Comparison of ENCODE assay signal across 9 cellular contexts in the genomic region with DNA sequence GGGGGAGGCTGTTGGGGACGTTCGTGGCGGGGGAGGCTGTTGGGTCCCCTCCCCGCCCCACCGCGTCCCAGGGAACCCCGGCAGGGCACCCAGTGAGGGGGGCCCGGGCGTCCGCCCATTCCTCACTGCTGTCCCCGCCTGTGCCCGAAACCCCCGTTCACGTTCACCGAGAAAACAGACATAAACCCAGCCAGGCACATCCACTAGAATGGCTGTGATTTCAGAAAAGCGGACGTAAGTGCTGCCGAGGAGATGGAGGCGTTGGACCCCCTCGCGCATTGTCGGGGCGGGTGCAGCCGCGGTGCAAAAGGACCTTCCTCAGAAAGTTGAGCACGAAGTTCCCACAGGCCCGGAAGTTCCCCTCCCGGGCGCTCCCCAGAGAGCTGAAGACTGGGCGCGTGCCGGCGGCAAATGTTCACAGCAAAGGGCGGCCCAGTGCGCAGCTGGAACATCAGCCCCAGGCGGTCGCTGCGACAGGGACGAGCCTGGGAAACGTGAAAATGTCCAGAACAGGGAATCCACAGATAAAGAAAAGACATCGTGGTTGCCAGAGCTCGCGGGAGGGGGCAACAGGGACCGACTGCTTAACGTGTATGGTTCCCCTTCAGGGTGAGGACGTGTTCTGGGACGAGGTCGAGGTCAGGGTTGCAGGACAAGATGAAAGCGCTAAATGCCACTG. TPM values are rescaled to one million over a fixed set of nuclear protein-coding genes. Genes with fewer than 3 reads are reported as not detected.
DNase-seq lines count a peak whose midpoint lies in the region; ATAC-seq, FAIRE-seq and TF ChIP-seq lines count a peak whose summit lies in the region.
"Had no signal": no experiment of that assay in that cellular context is flagged by ENCODE, and none has a peak within 500 bp of the region (broad histone marks: within the 10 kb centered on the region; RNA-seq: fewer than 3 reads in every experiment).

No MANE protein-coding gene starts in this region.

- H3K79me2 ChIP-seq in HepG2 (ENCODE audit: insufficient read depth, low read length) = no peaks in the 10 kb centered on the region

- H3K36me3 ChIP-seq in MG63 = peaks cover 3% of the 10 kb centered on the region; the same call in 1 of the 2 replicates
- H3K36me3 ChIP-seq in brain microvascular endothelial cell (replicated peaks) = no peaks in the 10 kb centered on the region
- no peaks in the 10 kb centered on the region for H3K36me3 ChIP-seq in HepG2 (replicated peaks in 1 of 2; ENCODE audit: control insufficient read depth in 1 of 2, insufficient read depth in 2 of 2, low read length in 2 of 2)

- 54% methylated on average over 34 of the region's 49 CpGs for WGBS in HepG2 (ENCODE audit: low lambda C conversion rate)

- no peak overlapping the region for H3K4me2 ChIP-seq in HepG2 (ENCODE audit: low read depth, low read length)

- no peak for FAIRE-seq in HepG2 (lab: Jason Lieb, UNC)

- ATAC-seq in HepG2 = no peak

- no peaks in the 10 kb centered on the region for H4K20me1 ChIP-seq in HepG2 (ENCODE audit: insufficient read depth, low read length)

- no peaks in the 10 kb centered on the region for H3K9me3 ChIP-seq in MG63
- no peaks in the 10 kb centered on the region for H3K9me3 ChIP-seq in HepG2 (ENCODE audit: low read length)

- in situ Hi-C loops in brain microvascular endothelial cell (cut with HindIII; ENCODE audit: low pct_ligation_motif_present, low sequenced_read_pairs) = no loop called here
- in situ Hi-C loops in HepG2 (cut with HindIII; ENCODE audit: extremely low pct_ligation_motif_present, low pct_unique_long_range_greater_than_20kb) = no loop called here
- in situ Hi-C loops in G401 (cut with HindIII; ENCODE audit: low sequenced_read_pairs) = no loop called here

- no peak for TF ChIP-seq POLR2A in HepG2 (IDR thresholded peaks at IDR 0.05; ENCODE audit: insufficient read depth in 1 of 2, low read depth in 2 of 2, low read length in 2 of 2)

- TF ChIP-seq CTCF in GM10248 (IDR thresholded peaks at IDR 0.05; ENCODE audit: control extremely low read depth, extremely low read depth, low read depth, missing control alignments) = no peak
- no peak for TF ChIP-seq CTCF in brain microvascular endothelial cell (IDR thresholded peaks at IDR 0.05; ENCODE audit: low read depth, low read length, missing control alignments)
- TF ChIP-seq CTCF in HepG2 (CRISPR knock-in tag; IDR thresholded peaks at IDR 0.05) = no peak
- no peak for TF ChIP-seq CTCF in type B pancreatic cell (conservative IDR thresholded peaks at IDR 0.05)
- TF ChIP-seq CTCF in RWPE1 (conservative IDR thresholded peaks at IDR 0.05; ENCODE audit: low read depth) = no peak

- H3K9ac ChIP-seq in HepG2 (ENCODE audit: insufficient read depth, low read depth, low read length) = no peak overlapping the region

- TF ChIP-seq RAD21 in HepG2 (CRISPR knock-in tag; IDR thresholded peaks at IDR 0.05) = no peak

- H3K36me3 Mint-ChIP-seq in type B pancreatic cell = no peaks in the 10 kb centered on the region

- no TSS peak for BruUV-seq in HepG2 (replicated peaks; lab: Mats Ljungman, UMichigan)

- H3K27me3 Mint-ChIP-seq in type B pancreatic cell = peaks cover 25% of the 10 kb centered on the region

- H3K4me3 Mint-ChIP-seq in type B pancreatic cell = peak overlapping the region; percentile 88

- no peaks in the 10 kb centered on the region for H3K9me3 Mint-ChIP-seq in type B pancreatic cell

- CTCF ChIA-PET in GM10248 (lab: Yijun Ruan, JAX) (interaction anchor here (0.6 to 4.4 kb wide), 18 partner anchors 10 to 127 kb away, joined by 3 to 34 read pairs (median 4); no protein-coding TSS in a partner anchor), HepG2 (lab: Yijun Ruan, JAX; ENCODE audit: low intra/inter-chr PET ratio, low total read pairs) (interaction anchor here (1.3 to 1.6 kb wide), 4 partner anchors 11 to 71 kb away, joined by 3 to 6 read pairs (median 4); no protein-coding TSS in a partner anchor), RWPE1 (lab: Yijun Ruan, JAX) (interaction anchor here (0.6 to 3.7 kb wide), 16 partner anchors 7 to 154 kb away, joined by 3 to 53 read pairs (median 4); partner anchors contain the start of gene PERM1)

- peak; percentile 71 for DNase-seq in GM10248 (ENCODE audit: extremely low spot score)
- no peak for DNase-seq in MG63
- DNase-seq in brain microvascular endothelial cell = no peak
- no peak for DNase-seq in HepG2 (ENCODE audit: low spot score)
- peak; percentile 72 for DNase-seq in type B pancreatic cell (ENCODE audit: extremely low spot score, unreplicated experiment)
- no peak for DNase-seq in cerebellar nuclear complex (lab: John Stamatoyannopoulos, UW)
- no peak for DNase-seq in RWPE1 (ENCODE audit: low spot score)
- DNase-seq in G401 (ENCODE audit: low spot score) = no peak

- peak overlapping the region; percentile 78 for H3K27ac Mint-ChIP-seq in type B pancreatic cell

- peaks cover 6% of the 10 kb centered on the region for H3K4me1 Mint-ChIP-seq in type B pancreatic cell (ENCODE audit: unreplicated experiment)

- no peaks in the 10 kb centered on the region for H3K27me3 ChIP-seq in MG63
- H3K27me3 ChIP-seq in brain microvascular endothelial cell (replicated peaks) = peaks cover 2% of the 10 kb centered on the region
- H3K27me3 ChIP-seq in HepG2 (ENCODE audit: control insufficient read depth in 1 of 2, insufficient read depth in 2 of 2, low read length in 2 of 2) = peaks cover 23 to 69% of the 10 kb centered on the region in 2 experiments; a peak in 4 of 5 replicates

- intact Hi-C loops in HepG2 (cut with micrococcal nuclease; ENCODE audit: unreplicated experiment) = loop anchor here (2.0 kb wide), 1 partner anchor 34 kb away; no protein-coding TSS in a partner anchor

- H3K27ac ChIP-seq in brain microvascular endothelial cell = no peak overlapping the region
- no peak overlapping the region for H3K27ac ChIP-seq in HepG2 (ENCODE audit: extremely low read length, insufficient read depth, low read length)
- no peak overlapping the region for H3K27ac ChIP-seq in RWPE1

- POLR2A ChIA-PET in GM10248 (lab: Yijun Ruan, JAX) = no interaction called here
- POLR2A ChIA-PET in HepG2 (lab: Yijun Ruan, JAX) = interaction anchor here (0.9 kb wide), 1 partner anchor 33 kb away, joined by 4 read pairs; no protein-coding TSS in a partner anchor
- POLR2A ChIA-PET in RWPE1 (lab: Yijun Ruan, JAX; ENCODE audit: low non-redundant PET) = interaction anchor here (1.1 kb wide), 1 partner anchor 33 kb away, joined by 3 read pairs; no protein-coding TSS in a partner anchor

- H3K4me1 ChIP-seq in HepG2 (ENCODE audit: insufficient read depth, low read length) = peaks cover 23% of the 10 kb centered on the region

- TF ChIP-seq EP300 in HepG2 (IDR thresholded peaks at IDR 0.05; ENCODE audit: low read depth in 2 of 2, low read length in 2 of 2) (no peak), HepG2 (CRISPR knock-in tag; IDR thresholded peaks at IDR 0.05; ENCODE audit: borderline replicate concordance) (no peak)

- no peak overlapping the region for H2AFZ ChIP-seq in HepG2 (ENCODE audit: low read length)

- H3K4me3 ChIP-seq in MG63 (peak overlapping the region; percentile 50), brain microvascular endothelial cell (ENCODE audit: low read depth, low read length) (peak overlapping the region; percentile 47), HepG2 (replicated peaks in 1 of 3; ENCODE audit: insufficient read depth in 1 of 3, low read depth in 2 of 3, low read length in 3 of 3) (peak overlapping the region in 1 of 3 experiments; percentile 59; a peak in 1 of 6 replicates)

RNA-seq across cellular contexts. Expression of gene SAMD11, which starts 18.5 kb away (rescaled TPM):
- total RNA-seq in MG63 (2014; rRNA removed; shearing (Covaris generic); ENCODE audit: low replicate concordance) = 32.7 and 43.5 TPM in 2 replicates
- 0.11 TPM in 1 of 2 replicates, not detected in the other for total RNA-seq in HepG2 (2016; rRNA removed; fragmentation: Illumina TruSeq; extraction: Trizol)
- not detected in 2 replicates for total RNA-seq in HepG2 (2016; cell fraction: cytosol; rRNA removed; fragmentation: Illumina TruSeq; extraction: Trizol; ENCODE audit: low read depth)
- 0.13 TPM in 1 of 2 replicates, not detected in the other for total RNA-seq in HepG2 (2016; cell fraction: insoluble cytoplasmic fraction; rRNA removed; fragmentation: Illumina TruSeq; extraction: Trizol)
- not detected in 2 replicates for total RNA-seq in HepG2 (2016; cell fraction: membrane; rRNA removed; fragmentation: Illumina TruSeq; extraction: Trizol)
- total RNA-seq in HepG2 (2016; cell fraction: nucleus; rRNA removed; fragmentation: Illumina TruSeq; extraction: Trizol) = not detected in 2 replicates
- polyA plus RNA-seq in HepG2 (2011; rRNA removed) = 0.09 TPM in 1 of 2 replicates, not detected in the other
- polyA plus RNA-seq in HepG2 (2011; cell fraction: cytosol; rRNA removed) = 0.09 and 0.24 TPM in 2 replicates
- 0.10 and 0.37 TPM in 2 replicates for polyA plus RNA-seq in HepG2 (2011; cell fraction: nucleus; rRNA removed)
- polyA plus RNA-seq in HepG2 (2012) = not detected in 2 replicates
- not detected in 2 replicates for polyA plus RNA-seq in HepG2 (2016; cell fraction: cytosol; fragmentation: Illumina TruSeq; extraction: Trizol; ENCODE audit: low read depth)
- polyA plus RNA-seq in HepG2 (2016; cell fraction: insoluble cytoplasmic fraction; fragmentation: Illumina TruSeq; extraction: Trizol; ENCODE audit: low read depth) = not detected in 2 replicates
- polyA plus RNA-seq in HepG2 (2016; cell fraction: membrane; fragmentation: Illumina TruSeq; extraction: Trizol; ENCODE audit: low read depth) = not detected in 2 replicates
- polyA plus RNA-seq in HepG2 (2016; cell fraction: nucleus; fragmentation: Illumina TruSeq; extraction: Trizol; ENCODE audit: insufficient read depth, low read depth) = not detected in 2 replicates
- polyA minus RNA-seq in HepG2 (2011; rRNA and poly(A)+ RNA removed; ENCODE audit: low replicate concordance) = 19.7 TPM in 1 of 2 replicates, not detected in the other
- 0.99 and 1.4 TPM in 2 replicates for polyA minus RNA-seq in HepG2 (2011; cell fraction: cytosol; rRNA and poly(A)+ RNA removed)
- polyA minus RNA-seq in HepG2 (2011; cell fraction: nucleus; rRNA and poly(A)+ RNA removed) = 1.2 TPM in 1 of 2 replicates, not detected in the other
- 13.1 and 50.5 TPM in 2 replicates for total RNA-seq in type B pancreatic cell (ENCODE audit: low replicate concordance)
- total RNA-seq in G401 (2014; rRNA removed; shearing (Covaris generic)) = 398 and 434 TPM in 2 replicates
- total RNA-seq: T-helper 2 cell treated with Interferon-gamma antibody and Interleukin-4, amounts not matched to agents 100 ng/mL and 5 ng/mL, for 36 hours had no signal

RNA-seq across cellular contexts. Expression of gene NOC2L, which starts 53.8 kb away (rescaled TPM):
- total RNA-seq in MG63 (2014; rRNA removed; shearing (Covaris generic); ENCODE audit: low replicate concordance) = 176 and 277 TPM in 2 replicates
- total RNA-seq in HepG2 (2016; rRNA removed; fragmentation: Illumina TruSeq; extraction: Trizol) (91.6 and 103 TPM in 2 replicates), type B pancreatic cell (ENCODE audit: low replicate concordance) (75.1 and 87.2 TPM in 2 replicates)
- total RNA-seq in HepG2 (2016; cell fraction: cytosol; rRNA removed; fragmentation: Illumina TruSeq; extraction: Trizol; ENCODE audit: low read depth) = 14.1 and 16.1 TPM in 2 replicates
- 81.2 and 109 TPM in 2 replicates for total RNA-seq in HepG2 (2016; cell fraction: insoluble cytoplasmic fraction; rRNA removed; fragmentation: Illumina TruSeq; extraction: Trizol)
- 22.9 and 27.1 TPM in 2 replicates for total RNA-seq in HepG2 (2016; cell fraction: membrane; rRNA removed; fragmentation: Illumina TruSeq; extraction: Trizol)
- 53.2 and 63.8 TPM in 2 replicates for total RNA-seq in HepG2 (2016; cell fraction: nucleus; rRNA removed; fragmentation: Illumina TruSeq; extraction: Trizol)
- polyA plus RNA-seq in HepG2 (2011; rRNA removed) = 32.0 and 40.5 TPM in 2 replicates
- 33.6 and 44.6 TPM in 2 replicates for polyA plus RNA-seq in HepG2 (2011; cell fraction: cytosol; rRNA removed)
- polyA plus RNA-seq in HepG2 (2011; cell fraction: nucleus; rRNA removed) = 85.2 and 96.0 TPM in 2 replicates
- polyA plus RNA-seq in HepG2 (2012) = 41.8 and 44.3 TPM in 2 replicates
- polyA plus RNA-seq in HepG2 (2016; cell fraction: cytosol; fragmentation: Illumina TruSeq; extraction: Trizol; ENCODE audit: low read depth) = 5.1 and 6.4 TPM in 2 replicates
- polyA plus RNA-seq in HepG2 (2016; cell fraction: insoluble cytoplasmic fraction; fragmentation: Illumina TruSeq; extraction: Trizol; ENCODE audit: low read depth) = 69.1 and 81.1 TPM in 2 replicates
- polyA plus RNA-seq in HepG2 (2016; cell fraction: membrane; fragmentation: Illumina TruSeq; extraction: Trizol; ENCODE audit: low read depth) = 9.8 and 11.1 TPM in 2 replicates
- polyA plus RNA-seq in HepG2 (2016; cell fraction: nucleus; fragmentation: Illumina TruSeq; extraction: Trizol; ENCODE audit: insufficient read depth, low read depth) = 108 and 110 TPM in 2 replicates
- 118 and 166 TPM in 2 replicates for polyA minus RNA-seq in HepG2 (2011; rRNA and poly(A)+ RNA removed; ENCODE audit: low replicate concordance)
- polyA minus RNA-seq in HepG2 (2011; cell fraction: cytosol; rRNA and poly(A)+ RNA removed) = 43.1 and 44.0 TPM in 2 replicates
- polyA minus RNA-seq in HepG2 (2011; cell fraction: nucleus; rRNA and poly(A)+ RNA removed) = 18.8 and 20.1 TPM in 2 replicates
- 193 and 221 TPM in 2 replicates for total RNA-seq in G401 (2014; rRNA removed; shearing (Covaris generic))

RNA-seq across cellular contexts. Expression of gene KLHL17, which starts 55.2 kb away (rescaled TPM):
- total RNA-seq in MG63 (2014; rRNA removed; shearing (Covaris generic); ENCODE audit: low replicate concordance) = 6.7 and 14.7 TPM in 2 replicates
- total RNA-seq in HepG2 (2016; rRNA removed; fragmentation: Illumina TruSeq; extraction: Trizol) = 2.8 and 9.3 TPM in 2 replicates
- 4.5 and 5.0 TPM in 2 replicates for total RNA-seq in HepG2 (2016; cell fraction: cytosol; rRNA removed; fragmentation: Illumina TruSeq; extraction: Trizol; ENCODE audit: low read depth)
- 2.4 and 10.3 TPM in 2 replicates for total RNA-seq in HepG2 (2016; cell fraction: insoluble cytoplasmic fraction; rRNA removed; fragmentation: Illumina TruSeq; extraction: Trizol)
- total RNA-seq in HepG2 (2016; cell fraction: membrane; rRNA removed; fragmentation: Illumina TruSeq; extraction: Trizol) = 2.6 and 2.8 TPM in 2 replicates
- 14.8 and 15.9 TPM in 2 replicates for total RNA-seq in HepG2 (2016; cell fraction: nucleus; rRNA removed; fragmentation: Illumina TruSeq; extraction: Trizol)
- 24.7 and 31.4 TPM in 2 replicates for polyA plus RNA-seq in HepG2 (2011; rRNA removed)
- polyA plus RNA-seq in HepG2 (2011; cell fraction: cytosol; rRNA removed) = 6.8 and 12.3 TPM in 2 replicates
- polyA plus RNA-seq in HepG2 (2011; cell fraction: nucleus; rRNA removed) = 590 and 778 TPM in 2 replicates
- polyA plus RNA-seq in HepG2 (2012) = 11.7 and 19.1 TPM in 2 replicates
- polyA plus RNA-seq in HepG2 (2016; cell fraction: cytosol; fragmentation: Illumina TruSeq; extraction: Trizol; ENCODE audit: low read depth) = 1.1 and 1.3 TPM in 2 replicates
- polyA plus RNA-seq in HepG2 (2016; cell fraction: insoluble cytoplasmic fraction; fragmentation: Illumina TruSeq; extraction: Trizol; ENCODE audit: low read depth) = 3.4 and 3.7 TPM in 2 replicates
- polyA plus RNA-seq in HepG2 (2016; cell fraction: membrane; fragmentation: Illumina TruSeq; extraction: Trizol; ENCODE audit: low read depth) = 1.9 and 2.4 TPM in 2 replicates
- 71.9 and 74.8 TPM in 2 replicates for polyA plus RNA-seq in HepG2 (2016; cell fraction: nucleus; fragmentation: Illumina TruSeq; extraction: Trizol; ENCODE audit: insufficient read depth, low read depth)
- 4.3 and 19.5 TPM in 2 replicates for polyA minus RNA-seq in HepG2 (2011; rRNA and poly(A)+ RNA removed; ENCODE audit: low replicate concordance)
- 4.6 and 4.9 TPM in 2 replicates for polyA minus RNA-seq in HepG2 (2011; cell fraction: cytosol; rRNA and poly(A)+ RNA removed)
- 24.9 and 31.0 TPM in 2 replicates for polyA minus RNA-seq in HepG2 (2011; cell fraction: nucleus; rRNA and poly(A)+ RNA removed)
- total RNA-seq in type B pancreatic cell (ENCODE audit: low replicate concordance) = 31.5 and 42.2 TPM in 2 replicates
- total RNA-seq in G401 (2014; rRNA removed; shearing (Covaris generic)) = 23.3 and 25.4 TPM in 2 replicates

Comparison
In these comparisons a context has a peak if more than half of its experiments do, and no peak if none do; other contexts are left out.
1. DNase-seq: peak in GM10248 (single experiment) and type B pancreatic cell (single experiment); none in MG63 (single experiment), brain microvascular endothelial cell (single experiment), HepG2 (single experiment), cerebellar nuclear complex (0 of 2), RWPE1 (single experiment) and G401 (single experiment).
2. RNA of gene SAMD11, which starts 18.5 kb away (total RNA-seq): 398 to 434 TPM in G401, 13.1 to 50.5 TPM in type B pancreatic cell and 32.7 to 43.5 TPM in MG63; 0.11 to 0.13 TPM in HepG2; every median in the first group is over 10 times any median in the second.